ENCODE assay signal across 16 cellular contexts in the genomic region with DNA sequence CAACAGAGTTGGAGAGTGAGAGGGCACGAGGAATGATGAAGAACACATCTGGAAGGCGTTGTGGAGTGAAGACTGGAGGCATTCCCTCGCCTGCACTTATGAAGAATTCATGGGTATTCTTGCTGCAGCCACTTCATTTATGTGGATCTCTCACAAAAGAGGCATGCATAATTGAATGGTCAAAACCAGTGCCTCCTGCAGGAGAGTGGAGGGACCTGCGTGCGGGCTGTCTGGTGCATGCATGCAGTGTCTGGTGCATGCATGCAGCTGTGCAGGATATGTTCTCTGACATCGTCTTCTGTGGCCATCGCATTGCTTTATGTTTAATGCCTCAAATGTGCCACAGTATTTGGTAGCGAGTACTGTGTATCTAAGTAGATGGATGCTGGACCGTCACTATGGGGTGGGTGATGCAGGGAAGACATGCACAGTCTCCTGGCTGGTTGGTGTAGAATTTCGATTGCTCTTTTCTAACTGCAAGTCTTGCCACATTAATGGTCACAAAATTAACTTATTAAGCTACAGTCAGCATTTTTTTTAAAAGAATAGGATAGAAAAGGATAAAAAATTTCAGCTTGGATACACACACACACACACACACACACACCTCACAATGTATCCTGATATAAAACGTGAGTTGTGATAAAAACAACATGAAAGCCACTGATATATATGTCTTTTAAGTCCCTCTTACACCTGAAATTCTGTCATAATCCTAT. TPM values are rescaled to one million over a fixed set of nuclear protein-coding genes. Genes with fewer than 3 reads are reported as not detected.
DNase-seq lines count a peak whose midpoint lies in the region; ATAC-seq and TF ChIP-seq lines count a peak whose summit lies in the region.
"Had no signal": no experiment of that assay in that cellular context is flagged by ENCODE, and none has a peak within 500 bp of the region (broad histone marks: within the 10 kb centered on the region; RNA-seq: fewer than 3 reads in every experiment).

No MANE protein-coding gene starts in this region.

- no peaks in the 10 kb centered on the region for H4K20me1 ChIP-seq in Loucy (ENCODE audit: insufficient read depth, low read length, poor library complexity, severe bottlenecking)

- H3K27me3 Mint-ChIP-seq in endodermal cell (ENCODE audit: insufficient read depth): peaks cover 2% of the 10 kb centered on the region

- H3K27ac ChIP-seq in endodermal cell (ENCODE audit: low read depth, low read length): no peak overlapping the region
- H3K27ac ChIP-seq: HL-60 had no signal

- no peaks in the 10 kb centered on the region for H3K79me2 ChIP-seq in Loucy (ENCODE audit: insufficient read depth, low read length)

- H3K9ac ChIP-seq in Loucy (ENCODE audit: low read depth, low read length, poor library complexity, severe bottlenecking): no peak overlapping the region
- H3K9ac ChIP-seq in endodermal cell (ENCODE audit: extremely low read depth, low read length, poor library complexity, severe bottlenecking): no peak overlapping the region

- no peaks in the 10 kb centered on the region for H3K9me3 ChIP-seq in Loucy (ENCODE audit: insufficient read depth, low read depth, low read length)
- H3K9me3 ChIP-seq in endodermal cell (ENCODE audit: control insufficient read depth, low read length): no peaks in the 10 kb centered on the region
- H3K9me3 ChIP-seq: Caco-2 had no signal

- H3K4me2 ChIP-seq in Loucy (ENCODE audit: low read depth, low read length, poor library complexity, severe bottlenecking): no peak overlapping the region

- TF ChIP-seq CTCF in GM12875 (IDR thresholded peaks at IDR 0.05; ENCODE audit: borderline replicate concordance, insufficient read depth, low read depth, low read length) (peak; percentile 16; the same call in 1 of the 2 replicates), Loucy (conservative IDR thresholded peaks at IDR 0.05; ENCODE audit: low read length) (0 out of 2 replicates have a peak, but pooled peaks have one; percentile 16), endodermal cell (conservative IDR thresholded peaks at IDR 0.05) (peak; percentile 68), retinal pigment epithelial cell (conservative IDR thresholded peaks at IDR 0.05; ENCODE audit: low read depth, low read length) (peak; percentile 8)

- no peaks in the 10 kb centered on the region for H3K36me3 ChIP-seq in Loucy (ENCODE audit: insufficient read depth, low read length)
- no peaks in the 10 kb centered on the region for H3K36me3 ChIP-seq in endodermal cell (ENCODE audit: control insufficient read depth, insufficient read depth, low read length)

- 91 to 96% methylated on average over 8 to 10 of the region's 11 CpGs for WGBS in endodermal cell (ENCODE audit: insufficient coverage in 1 of 2, insufficient read length in 1 of 2), 2 experiments

- no peaks in the 10 kb centered on the region for H3K36me3 Mint-ChIP-seq in endodermal cell (ENCODE audit: low read depth)
- H3K36me3 Mint-ChIP-seq: CD14-positive monocyte; CD8-positive, alpha-beta memory T cell had no signal

- H3F3A ChIP-seq in Loucy (ENCODE audit: low read depth): no peaks in the 10 kb centered on the region

- ATAC-seq in GM21825 (IDR thresholded peaks at IDR 0.05; ENCODE audit: unreplicated experiment): no peak
- ATAC-seq: GM12878, HCT116 had no signal

- H3K27me3 ChIP-seq in Loucy (ENCODE audit: insufficient read depth, low read length, poor library complexity, severe bottlenecking): no peaks in the 10 kb centered on the region
- no peaks in the 10 kb centered on the region for H3K27me3 ChIP-seq in endodermal cell (ENCODE audit: control insufficient read depth, insufficient read depth, low read length, poor library complexity, severe bottlenecking)

- DNase-seq in endodermal cell (no peak), retinal pigment epithelial cell (ENCODE audit: low read depth) (no peak), T-helper 2 cell (no peak), NOMO-1 (lab: John Stamatoyannopoulos, UW; ENCODE audit: unreplicated experiment in 2 of 2) (no peak)
- no peak for DNase-seq in effector CD8-positive, alpha-beta T cell (lab: John Stamatoyannopoulos, UW)
- DNase-seq: Caco-2; CD8-positive, alpha-beta memory T cell; GF-D8; KG1 had no signal

- no peaks in the 10 kb centered on the region for H3K9me2 ChIP-seq in Loucy (replicated peaks; ENCODE audit: low read depth, low read length)

- H3K4me1 ChIP-seq in Loucy (ENCODE audit: insufficient read depth, low read length, poor library complexity, severe bottlenecking): no peaks in the 10 kb centered on the region
- H3K4me1 ChIP-seq in endodermal cell (ENCODE audit: control insufficient read depth, insufficient read depth, low read length): no peaks in the 10 kb centered on the region
- H3K4me1 ChIP-seq: Caco-2 had no signal

- no peaks in the 10 kb centered on the region for H3K9me3 Mint-ChIP-seq in endodermal cell

- H3K4me3 ChIP-seq in GM12875 (ENCODE audit: low read depth, low read length) (no peak overlapping the region), Loucy (ENCODE audit: low read length, poor library complexity, severe bottlenecking) (no peak overlapping the region), endodermal cell (ENCODE audit: low read length) (no peak overlapping the region), retinal pigment epithelial cell (ENCODE audit: low read length) (no peak overlapping the region)
- H3K4me3 ChIP-seq: GM12878 had no signal

- H3K4me1 Mint-ChIP-seq in endodermal cell: peaks cover 8% of the 10 kb centered on the region
- H3K4me1 Mint-ChIP-seq: CD14-positive monocyte; CD8-positive, alpha-beta memory T cell had no signal

- H3K27ac Mint-ChIP-seq in endodermal cell: no peak overlapping the region
- H3K27ac Mint-ChIP-seq: CD14-positive monocyte; CD8-positive, alpha-beta memory T cell had no signal

- H2AFZ ChIP-seq in Loucy (ENCODE audit: low read length): no peak overlapping the region

- H3K4me3 Mint-ChIP-seq in endodermal cell: no peak overlapping the region
- H3K4me3 Mint-ChIP-seq: CD14-positive monocyte; CD8-positive, alpha-beta memory T cell had no signal

RNA-seq across cellular contexts. Expression of gene NTM, which starts 20.9 kb away (rescaled TPM):
- total RNA-seq in endodermal cell: 1 to 10 TPM; 1.7 to 3.6 TPM
- polyA plus RNA-seq in endodermal cell (2013, experiment 1 of 2): 14.5 TPM
- polyA plus RNA-seq in endodermal cell (2013, experiment 2 of 2): 20.8 TPM
- total RNA-seq: CD8-positive, alpha-beta memory T cell; GM12878 had no signal
- polyA plus RNA-seq: CD14-positive monocyte; CD8-positive, alpha-beta memory T cell; GM12878 had no signal

Comparison
In these comparisons a context has a peak if more than half of its experiments do, and no peak if none do; other contexts are left out.
1. CTCF ChIP-seq: peak in every context shown above with its lines; median percentile 68 in endodermal cell; 16 in GM12875; 16 in Loucy; 8 in retinal pigment epithelial cell.